Comparison of ENCODE assay signal across 18 cellular contexts in genomic region chr13:95115525-95115924, GRCh38.
DNase-seq lines count a peak whose midpoint lies in the region; ATAC-seq and TF ChIP-seq lines count a peak whose summit lies in the region.
"Had no signal": no experiment of that assay in that cellular context is flagged by ENCODE, and none has a peak within 500 bp of the region (broad histone marks: within the 10 kb centered on the region; RNA-seq: fewer than 3 reads in every experiment).

No MANE protein-coding gene starts in this region.

- H3K27ac Mint-ChIP-seq in H9, result peak overlapping the region; percentile 4 to 61 (median 42); a peak in 3 of 7 replicates
- H3K27ac Mint-ChIP-seq: dendritic cell treated with granulocyte-macrophage colony-stimulating factor and Interleukin-4, amounts not matched to agents 40 ng/mL and 50 ng/mL, for 4 days; T-helper 17 cell had no signal

- H3K27me3 Mint-ChIP-seq in H9 (ENCODE audit: low read depth), result no peaks in the 10 kb centered on the region
- H3K27me3 Mint-ChIP-seq: dendritic cell treated with granulocyte-macrophage colony-stimulating factor and Interleukin-4, amounts not matched to agents 40 ng/mL and 50 ng/mL, for 4 days; naive thymus-derived CD8-positive, alpha-beta T cell; T-helper 17 cell had no signal

- no peak overlapping the region for H4K91ac ChIP-seq in H9 (ENCODE audit: insufficient read length, low read depth, low read length)

- H3K23me2 ChIP-seq in H9 (ENCODE audit: insufficient read length, low read depth, low read length, poor library complexity, severe bottlenecking), result no peaks in the 10 kb centered on the region

- H4K5ac ChIP-seq in H9 (ENCODE audit: insufficient read length, low read depth, low read length), result no peak overlapping the region

- no peaks in the 10 kb centered on the region for H3K79me1 ChIP-seq in H9 (ENCODE audit: insufficient read depth, low read depth, low read length, poor library complexity, severe bottlenecking)

- no peaks in the 10 kb centered on the region for H3K9me3 Mint-ChIP-seq in H9
- H3K9me3 Mint-ChIP-seq: dendritic cell treated with granulocyte-macrophage colony-stimulating factor and Interleukin-4, amounts not matched to agents 40 ng/mL and 50 ng/mL, for 4 days; naive thymus-derived CD8-positive, alpha-beta T cell had no signal

- H3K4me2 ChIP-seq in H9 (ENCODE audit: insufficient read depth, insufficient read length, low read length), result no peak overlapping the region
- peak overlapping the region; percentile 72 for H3K4me2 ChIP-seq in osteoblast (ENCODE audit: insufficient read depth, low read length)

- H3K36me3 Mint-ChIP-seq in H9 (ENCODE audit: insufficient read depth in 1 of 3, low read depth in 3 of 3), result no peaks in the 10 kb centered on the region; a peak in 1 of 7 replicates

- H3K79me2 ChIP-seq in H9 (ENCODE audit: insufficient read depth, low read length), result no peaks in the 10 kb centered on the region
- H3K79me2 ChIP-seq in osteoblast (ENCODE audit: insufficient read depth, low read length), result no peaks in the 10 kb centered on the region

- H2BK12ac ChIP-seq in H9 (ENCODE audit: insufficient read length, low read depth, low read length), result no peak overlapping the region

- H4K8ac ChIP-seq in H9 (replicated peaks; ENCODE audit: insufficient read length, low read depth, low read length), result no peak overlapping the region

- DNase-seq in H9, result no peak
- DNase-seq in SW480 (ENCODE audit: low spot score), result peak; percentile 41
- peak; percentile 78 to 87 for DNase-seq in foreskin keratinocyte
- peak; percentile 21 for DNase-seq in osteoblast (ENCODE audit: insufficient read length, low spot score, missing footprints)
- no peak for DNase-seq in caudate nucleus (lab: John Stamatoyannopoulos, UW)
- no peak for DNase-seq in SHP77 (lab: John Stamatoyannopoulos, UW)
- DNase-seq in activated CD4-positive, alpha-beta T cell treated with anti-CD3 and anti-CD28 coated beads for 1 hour, result no peak
- DNase-seq in activated effector memory CD4-positive, alpha-beta T cell treated with anti-CD3 and anti-CD28 coated beads, Interleukin-2, amount 50 U/mL, for 16 hours, result no peak
- DNase-seq: KG1; left ventricle myocardium superior; naive thymus-derived CD8-positive, alpha-beta T cell; NCI-H1092; NK-92 treated with Interleukin-12 subunit alpha and Interleukin-12 subunit beta, amount 100 ng/mL, for 24 hours; T-helper 17 cell had no signal

- no peak overlapping the region for H2BK5ac ChIP-seq in H9 (ENCODE audit: insufficient read length, low read length)

- no peak overlapping the region for H2BK20ac ChIP-seq in H9 (ENCODE audit: low read depth, low read length, poor library complexity, severe bottlenecking)

- H3K18ac ChIP-seq in H9 (ENCODE audit: insufficient read length, low read depth, low read length), result no peak overlapping the region

- no CpG with 5 or more reads among the region's 10 CpGs for WGBS in H9 (ENCODE audit: extremely low coverage, insufficient read length, low lambda C conversion rate)

- H4K20me1 ChIP-seq in H9 (ENCODE audit: control insufficient read depth, insufficient read depth, insufficient read length) (no peaks in the 10 kb centered on the region), osteoblast (ENCODE audit: insufficient read depth, low read length) (no peaks in the 10 kb centered on the region)

- H3K4ac ChIP-seq in H9 (ENCODE audit: low read depth, low read length), result no peak overlapping the region

- H3K27me3 ChIP-seq in H9 (ENCODE audit: insufficient read depth, low read length) (no peaks in the 10 kb centered on the region), foreskin keratinocyte (no peaks in the 10 kb centered on the region), osteoblast (ENCODE audit: insufficient read depth, low read length) (no peaks in the 10 kb centered on the region)

- no peak overlapping the region for H3K4me3 Mint-ChIP-seq in H9
- H3K4me3 Mint-ChIP-seq: dendritic cell treated with granulocyte-macrophage colony-stimulating factor and Interleukin-4, amounts not matched to agents 40 ng/mL and 50 ng/mL, for 4 days; naive thymus-derived CD8-positive, alpha-beta T cell; T-helper 17 cell had no signal

- peak overlapping the region; percentile 41 for H3K4me3 ChIP-seq in osteoblast (ENCODE audit: insufficient read depth, low read length)
- H3K4me3 ChIP-seq: GM12878 had no signal

- no peak for TF ChIP-seq CTCF in H9 (conservative IDR thresholded peaks at IDR 0.05)
- TF ChIP-seq CTCF in foreskin keratinocyte (conservative IDR thresholded peaks at IDR 0.05), result no peak
- no peak for TF ChIP-seq CTCF in osteoblast (IDR thresholded peaks at IDR 0.05; ENCODE audit: extremely low read depth, low read depth, low read length)

- no peak overlapping the region for H3K27ac ChIP-seq in H9 (ENCODE audit: insufficient read length, low read depth, low read length)
- H3K27ac ChIP-seq in foreskin keratinocyte, result peak overlapping the region; percentile 69
- H3K27ac ChIP-seq in osteoblast (ENCODE audit: low read depth, low read length), result peak overlapping the region; percentile 16
- no peak overlapping the region for H3K27ac ChIP-seq in caudate nucleus (ENCODE audit: low read depth, low read length)
- H3K27ac ChIP-seq: HL-60 had no signal

- ATAC-seq in foreskin keratinocyte, result peak; percentile 99
- ATAC-seq: activated CD4-positive, CD25-positive, alpha-beta regulatory T cell treated with anti-CD3 and anti-CD28 coated beads, Interleukin-2, amount 50 U/mL, for 24 hours; GM12878; left ventricle myocardium superior; naive thymus-derived CD8-positive, alpha-beta T cell; T-helper 17 cell had no signal

- H3K9ac ChIP-seq in H9 (ENCODE audit: extremely low read depth, insufficient read length, low read length), result no peak overlapping the region

- no peak overlapping the region for H2BK120ac ChIP-seq in H9 (ENCODE audit: low read depth, low read length, poor library complexity, severe bottlenecking)

- H3K4me1 ChIP-seq in H9 (ENCODE audit: insufficient read depth, low read length), result no peaks in the 10 kb centered on the region; the same call in 1 of the 2 replicates
- peaks cover 18% of the 10 kb centered on the region for H3K4me1 ChIP-seq in foreskin keratinocyte
- H3K4me1 ChIP-seq in osteoblast (ENCODE audit: insufficient read depth, low read length), result peaks cover 7% of the 10 kb centered on the region

- H3K36me3 ChIP-seq in osteoblast (ENCODE audit: insufficient read depth, low read length), result no peaks in the 10 kb centered on the region

- no peak overlapping the region for H2AFZ ChIP-seq in H9 (ENCODE audit: low read length)
- peak overlapping the region; percentile 13 for H2AFZ ChIP-seq in osteoblast (ENCODE audit: low read length)

- H3K9me3 ChIP-seq in H9 (ENCODE audit: control insufficient read depth, low read depth, low read length), result no peaks in the 10 kb centered on the region
- H3K9me3 ChIP-seq in osteoblast (ENCODE audit: low read depth, low read length), result no peaks in the 10 kb centered on the region

- peaks cover 30 to 32% of the 10 kb centered on the region in 2 experiments for H3K4me1 Mint-ChIP-seq in H9
- H3K4me1 Mint-ChIP-seq: T-helper 17 cell had no signal

- H3T11ph ChIP-seq in H9 (ENCODE audit: low read length), result no peak overlapping the region

- no peak overlapping the region for H2AK5ac ChIP-seq in H9 (ENCODE audit: insufficient read length, low read length)

- no peak overlapping the region for H2BK15ac ChIP-seq in H9 (ENCODE audit: low read depth, low read length)

- no peak overlapping the region for H3K14ac ChIP-seq in H9 (ENCODE audit: insufficient read depth, low read length)

- no peak overlapping the region for H3K56ac ChIP-seq in H9 (ENCODE audit: insufficient read length, low read depth, low read length)

- no peak overlapping the region for H3K23ac ChIP-seq in H9 (ENCODE audit: insufficient read length, low read depth, low read length)

Comparison
In these comparisons a context has a peak if more than half of its experiments do, and no peak if none do; other contexts are left out.
1. DNase-seq: peak in SW480 (single experiment), foreskin keratinocyte (2 of 2) and osteoblast (single experiment); none in H9 (single experiment), caudate nucleus (0 of 61), SHP77 (0 of 2), activated CD4-positive, alpha-beta T cell treated with anti-CD3 and anti-CD28 coated beads for 1 hour (single experiment) and activated effector memory CD4-positive, alpha-beta T cell treated with anti-CD3 and anti-CD28 coated beads, Interleukin-2, amount 50 U/mL, for 16 hours (single experiment).
2. H3K27ac ChIP-seq: peak in foreskin keratinocyte (single experiment) and osteoblast (single experiment); none in H9 (single experiment) and caudate nucleus (single experiment).